21 cellular contexts compared by ENCODE assay signal in genomic region chr17:55584861-55585260, GRCh38.
DNase-seq lines count a peak whose midpoint lies in the region; ATAC-seq, FAIRE-seq and TF ChIP-seq lines count a peak whose summit lies in the region.
"Had no signal": no experiment of that assay in that cellular context is flagged by ENCODE, and none has a peak within 500 bp of the region (broad histone marks: within the 10 kb centered on the region; RNA-seq: fewer than 3 reads in every experiment).

No MANE protein-coding gene starts in this region.

- H2AFZ ChIP-seq in PC-9: no peak overlapping the region
- H2AFZ ChIP-seq: GM23338 had no signal

- no TSS peak for BruUV-seq in PC-9 (replicated peaks; lab: Mats Ljungman, UMichigan)

- H3K4me1 Mint-ChIP-seq in CD4-positive, alpha-beta T cell (ENCODE audit: low read depth): peaks cover 6% of the 10 kb centered on the region
- H3K4me1 Mint-ChIP-seq: GM23338 had no signal

- TF ChIP-seq POLR2A in A549 (IDR thresholded peaks at IDR 0.05; ENCODE audit: low read length): no peak

- H3K9ac ChIP-seq in liver (ENCODE audit: low read depth in 1 of 2, low read length in 2 of 2): no peak overlapping the region
- H3K9ac ChIP-seq: BLaER1, KMS-11 had no signal

- no peaks in the 10 kb centered on the region for H4K20me1 ChIP-seq in PC-9 (ENCODE audit: insufficient read depth)
- H4K20me1 ChIP-seq: BLaER1 had no signal

- no peaks in the 10 kb centered on the region for H3K36me3 Mint-ChIP-seq in CD4-positive, alpha-beta T cell (ENCODE audit: low read depth)
- H3K36me3 Mint-ChIP-seq: CD8-positive, alpha-beta T cell had no signal

- CTCF ChIA-PET in A549 (lab: Yijun Ruan, JAX): interaction anchor here (0.6 kb wide), 1 partner anchor 186 kb away, joined by 4 read pairs; no protein-coding TSS in a partner anchor
- CTCF ChIA-PET in PC-9 (lab: Charles Lee): no interaction called here
- CTCF ChIA-PET in CD4-positive, alpha-beta T cell (lab: Charles Lee): interaction anchor here (1.2 kb wide), 1 partner anchor 58 kb away, joined by 5 read pairs; no protein-coding TSS in a partner anchor

- in situ Hi-C loops in KBM-7 (cut with MboI; ENCODE audit: low pct_unique_long_range_greater_than_20kb, low sequenced_read_pairs): no loop called here

- H3K27ac ChIP-seq in A549 (peak overlapping the region; percentile 46 to 72), PC-9 (peak overlapping the region; percentile 58), liver (ENCODE audit: low read depth in 1 of 2, low read length in 2 of 2) (peak overlapping the region; percentile 73 to 80), psoas muscle (peak overlapping the region; percentile 50)
- H3K27ac ChIP-seq in CD4-positive, alpha-beta T cell (ENCODE audit: low read depth, low read length): no peak overlapping the region
- H3K27ac ChIP-seq: 22Rv1, BLaER1, HL-60, KMS-11 had no signal

- intact Hi-C loops in PC-9 (cut with micrococcal nuclease; ENCODE audit: unreplicated experiment): no loop called here
- intact Hi-C loops in psoas muscle (cut with DNase I): no loop called here
- intact Hi-C loops in CD4-positive, alpha-beta T cell (cut with DNase I, micrococcal nuclease): loop anchor here in 1 of 2 experiments (10.0 kb wide), 1 partner anchor 60 kb away; no protein-coding TSS in a partner anchor

- H3K27me3 ChIP-seq in PC-9 (ENCODE audit: insufficient read depth, low read depth) (no peaks in the 10 kb centered on the region), liver (ENCODE audit: control insufficient read depth in 4 of 4, insufficient read depth in 4 of 4, low read length in 3 of 4) (no peaks in the 10 kb centered on the region), psoas muscle (ENCODE audit: insufficient read depth in 3 of 3, low read length in 2 of 3) (no peaks in the 10 kb centered on the region)
- H3K27me3 ChIP-seq in CD4-positive, alpha-beta T cell (ENCODE audit: control insufficient read depth, insufficient read depth, low read length): no peaks in the 10 kb centered on the region
- H3K27me3 ChIP-seq: BLaER1 had no signal

- TF ChIP-seq EP300 in A549 (IDR thresholded peaks at IDR 0.05): no peak

- H3K4me2 ChIP-seq in A549 (peak overlapping the region; percentile 45), PC-9 (peak overlapping the region; percentile 31; the same call in 1 of the 2 replicates)
- H3K4me2 ChIP-seq: BLaER1, GM23338, KMS-11 had no signal

- peaks cover 13% of the 10 kb centered on the region for H3F3A ChIP-seq in PC-9 (ENCODE audit: insufficient read depth, low read depth)

- 93% methylated on average over 1 of the region's 1 CpG for WGBS in A549 (ENCODE audit: missing lambda C conversion rate)
- 3% methylated on average over 1 of the region's 1 CpG for WGBS in liver
- 44 to 49% (median 46%) methylated on average over 1 of the region's 1 CpG for WGBS in psoas muscle, 3 donors

- H3K9me3 ChIP-seq in A549 (no peaks in the 10 kb centered on the region), PC-9 (ENCODE audit: insufficient read depth, low read depth) (no peaks in the 10 kb centered on the region; the same call in 1 of the 2 replicates), liver (ENCODE audit: control insufficient read depth in 4 of 4, low read length in 3 of 4) (no peaks in the 10 kb centered on the region), psoas muscle (no peaks in the 10 kb centered on the region)
- no peaks in the 10 kb centered on the region for H3K9me3 ChIP-seq in CD4-positive, alpha-beta T cell (ENCODE audit: control insufficient read depth, low read length)
- H3K9me3 ChIP-seq: BLaER1 had no signal

- ATAC-seq in A549 (no peak), psoas muscle (no peak), HG03565 (IDR thresholded peaks at IDR 0.05; ENCODE audit: unreplicated experiment) (no peak)
- no peak for ATAC-seq in CD4-positive, alpha-beta T cell (ENCODE audit: poor library complexity)
- ATAC-seq: CD8-positive, alpha-beta T cell; GM23338 had no signal

- TF ChIP-seq RAD21 in A549 (conservative IDR thresholded peaks at IDR 0.05 in 1 of 2, IDR thresholded peaks at IDR 0.05 in 1 of 2): no peak
- TF ChIP-seq RAD21 in liver (IDR thresholded peaks at IDR 0.05): no peak

- H3K36me3 ChIP-seq in PC-9 (ENCODE audit: low read depth) (no peaks in the 10 kb centered on the region), liver (ENCODE audit: control insufficient read depth in 4 of 4, insufficient read depth in 3 of 4, low read depth in 1 of 4, low read length in 3 of 4) (no peaks in the 10 kb centered on the region), psoas muscle (ENCODE audit: insufficient read depth in 1 of 2, low read depth in 1 of 2) (no peaks in the 10 kb centered on the region)
- H3K36me3 ChIP-seq: BLaER1 had no signal

- H3K4me1 ChIP-seq in A549 (peaks cover 42% of the 10 kb centered on the region), PC-9 (replicated peaks; ENCODE audit: insufficient read depth) (peaks cover 26% of the 10 kb centered on the region), liver (ENCODE audit: control insufficient read depth in 4 of 4, insufficient read depth in 4 of 4, low read length in 3 of 4) (peaks cover 1 to 25% (median 4%) of the 10 kb centered on the region in 4 donors), psoas muscle (peaks cover 13% of the 10 kb centered on the region)
- H3K4me1 ChIP-seq: BLaER1 had no signal

- no peak for DNase-seq in A549 (ENCODE audit: low read depth in 1 of 2, low spot score in 1 of 2)
- no peak for DNase-seq in PC-9
- no peak for DNase-seq in psoas muscle
- no peak for DNase-seq in CD4-positive, alpha-beta T cell
- DNase-seq in OCI-M1 (lab: John Stamatoyannopoulos, UW): no peak
- DNase-seq in KBM-7: no peak
- DNase-seq: CD8-positive, alpha-beta T cell; DMS 273 treated with DMSO at 0.1 percent for 48 hours; GDM1; H7; HFFc6 had no signal

- POLR2A ChIA-PET in A549 (lab: Yijun Ruan, JAX): no interaction called here
- POLR2A ChIA-PET in PC-9 (lab: Charles Lee; ENCODE audit: unreplicated experiment): no interaction called here
- POLR2A ChIA-PET in CD4-positive, alpha-beta T cell (lab: Charles Lee): no interaction called here

- TF ChIP-seq CTCF in A549 (IDR thresholded peaks at IDR 0.05): no peak
- no peak for TF ChIP-seq CTCF in PC-9 (conservative IDR thresholded peaks at IDR 0.05)
- TF ChIP-seq CTCF in liver (IDR thresholded peaks at IDR 0.05; ENCODE audit: low read depth, low read length, missing input control): no peak
- no peak for TF ChIP-seq CTCF in psoas muscle (IDR thresholded peaks at IDR 0.05)
- TF ChIP-seq CTCF in CD4-positive, alpha-beta T cell (IDR thresholded peaks at IDR 0.05): no peak

- peak; percentile 28 for FAIRE-seq in A549 (lab: Jason Lieb, UNC)
- FAIRE-seq: GM12892, GM18507 had no signal

- H3K9me3 Mint-ChIP-seq in CD4-positive, alpha-beta T cell: no peaks in the 10 kb centered on the region
- H3K9me3 Mint-ChIP-seq: CD8-positive, alpha-beta T cell; GM23338; HFFc6 had no signal

- H3K4me3 ChIP-seq in A549 (no peak overlapping the region), PC-9 (no peak overlapping the region), liver (ENCODE audit: low read depth in 1 of 3, low read length in 3 of 3) (no peak overlapping the region), psoas muscle (no peak overlapping the region)
- H3K4me3 ChIP-seq: BLaER1, GM23338 had no signal

- no peaks in the 10 kb centered on the region for H3K27me3 Mint-ChIP-seq in CD4-positive, alpha-beta T cell
- H3K27me3 Mint-ChIP-seq: IgD-negative memory B cell had no signal

- H3K27ac Mint-ChIP-seq in CD4-positive, alpha-beta T cell: no peak overlapping the region
- H3K27ac Mint-ChIP-seq: CD8-positive, alpha-beta T cell; GM23338; IgD-negative memory B cell had no signal

- H3K79me2 ChIP-seq in PC-9 (ENCODE audit: low read depth): no peaks in the 10 kb centered on the region

- no peaks in the 10 kb centered on the region for H3K9me2 ChIP-seq in PC-9 (ENCODE audit: insufficient read depth)

- no peak overlapping the region for H3K4me3 Mint-ChIP-seq in CD4-positive, alpha-beta T cell
- H3K4me3 Mint-ChIP-seq: CD8-positive, alpha-beta T cell; GM23338; IgD-negative memory B cell had no signal

TF ChIP-seq in A549, 52 proteins besides CTCF, POLR2A, EP300 and RAD21:
- TF ChIP-seq MAFK (IDR thresholded peaks at IDR 0.05; ENCODE audit: partially characterized antibody): peak; percentile 80
- TF ChIP-seq JUNB (IDR thresholded peaks at IDR 0.05): no peak

TF ChIP-seq in liver, 16 proteins besides CTCF, POLR2A, EP300 and RAD21 (continues in another document):
- TF ChIP-seq HNF4G (IDR thresholded peaks at IDR 0.05) (no peak), GABPA (IDR thresholded peaks at IDR 0.05 in 1 of 2, conservative IDR thresholded peaks at IDR 0.05 in 1 of 2) (no peak), YY1 (IDR thresholded peaks at IDR 0.05) (no peak), FOXA2 (IDR thresholded peaks at IDR 0.05) (no peak), JUND (IDR thresholded peaks at IDR 0.05) (no peak), MAX (IDR thresholded peaks at IDR 0.05) (no peak), RXRA (IDR thresholded peaks at IDR 0.05) (no peak), SP1 (IDR thresholded peaks at IDR 0.05) (no peak), ZBTB33 (IDR thresholded peaks at IDR 0.05) (no peak), NR2F2 (IDR thresholded peaks at IDR 0.05) (no peak)
